In genomic region chr19:57954996-57955395, GRCh38 we compare ENCODE assay signal across 2 cellular contexts.
TF ChIP-seq lines count a peak whose summit lies in the region.

No MANE protein-coding gene starts in this region.

TF ChIP-seq in liver, 16 proteins besides CTCF, POLR2A, EP300 and RAD21:
- TF ChIP-seq NR2F2 (IDR thresholded peaks at IDR 0.05), result no peak
- no peak for TF ChIP-seq GABPA (IDR thresholded peaks at IDR 0.05 in 1 of 2, conservative IDR thresholded peaks at IDR 0.05 in 1 of 2)
- TF ChIP-seq FOXA1 (IDR thresholded peaks at IDR 0.05), result no peak
- no peak for TF ChIP-seq SP1 (IDR thresholded peaks at IDR 0.05)
- TF ChIP-seq ZBTB33 (IDR thresholded peaks at IDR 0.05), result no peak
- no peak for TF ChIP-seq RXRA (IDR thresholded peaks at IDR 0.05)
- no peak for TF ChIP-seq FOXA2 (IDR thresholded peaks at IDR 0.05)
- TF ChIP-seq HNF4A (conservative IDR thresholded peaks at IDR 0.05), result no peak
- TF ChIP-seq HNF4G (IDR thresholded peaks at IDR 0.05), result no peak
- no peak for TF ChIP-seq YY1 (IDR thresholded peaks at IDR 0.05)
- TF ChIP-seq REST (IDR thresholded peaks at IDR 0.05), result no peak
- TF ChIP-seq TAF1 (conservative IDR thresholded peaks at IDR 0.05), result no peak
- TF ChIP-seq ATF3 (IDR thresholded peaks at IDR 0.05), result no peak
- no peak for TF ChIP-seq JUND (IDR thresholded peaks at IDR 0.05)
- TF ChIP-seq MAX (IDR thresholded peaks at IDR 0.05), result no peak
- TF ChIP-seq EGR1 (IDR thresholded peaks at IDR 0.05; ENCODE audit: low read depth in 2 of 2), result no peak

TF ChIP-seq in HepG2, 621 proteins besides CTCF, POLR2A, EP300 and RAD21:
- TF ChIP-seq NFE2L1 (CRISPR knock-in tag; IDR thresholded peaks at IDR 0.05; ENCODE audit: borderline replicate concordance), result no peak
- no peak for TF ChIP-seq ZNF547 (CRISPR knock-in tag; IDR thresholded peaks at IDR 0.05)
- TF ChIP-seq ZNF639 (CRISPR knock-in tag; conservative IDR thresholded peaks at IDR 0.05), result no peak
- TF ChIP-seq ZNF776 (CRISPR knock-in tag; IDR thresholded peaks at IDR 0.05), result no peak
- no peak for TF ChIP-seq ZNF101 (CRISPR knock-in tag; IDR thresholded peaks at IDR 0.05; ENCODE audit: borderline replicate concordance, low read depth)
- no peak for TF ChIP-seq TERF1 (CRISPR knock-in tag; IDR thresholded peaks at IDR 0.05)
- TF ChIP-seq TP53 (CRISPR knock-in tag; conservative IDR thresholded peaks at IDR 0.05), result no peak
- no peak for TF ChIP-seq PBX2 (CRISPR knock-in tag; IDR thresholded peaks at IDR 0.05)
- no peak for TF ChIP-seq RXRB (CRISPR knock-in tag; IDR thresholded peaks at IDR 0.05; ENCODE audit: borderline replicate concordance)
